9 cellular contexts compared by ENCODE assay signal in the genomic region with DNA sequence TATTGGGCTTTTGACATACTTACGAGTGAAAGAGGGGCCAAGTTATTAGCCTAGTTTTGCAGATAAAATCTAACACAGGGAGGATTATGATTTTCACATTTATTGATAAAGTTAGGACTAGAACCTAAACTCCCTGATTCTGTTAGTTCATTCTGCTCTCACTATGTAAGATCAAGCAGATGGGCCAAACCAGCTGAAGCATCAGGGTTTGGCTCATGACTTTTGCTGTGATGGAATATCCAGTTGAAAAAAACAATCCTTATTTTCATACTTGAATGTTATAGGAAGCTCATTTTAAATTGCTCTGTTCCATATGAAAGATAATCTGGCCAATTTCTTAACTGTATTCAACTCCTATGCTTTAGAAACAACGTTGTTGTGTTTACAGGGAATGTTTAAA. TPM values are rescaled to one million over a fixed set of nuclear protein-coding genes. Genes with fewer than 3 reads are reported as not detected.
DNase-seq lines count a peak whose midpoint lies in the region; ATAC-seq and TF ChIP-seq lines count a peak whose summit lies in the region.
"Had no signal": no experiment of that assay in that cellular context is flagged by ENCODE, and none has a peak within 500 bp of the region (broad histone marks: within the 10 kb centered on the region; RNA-seq: fewer than 3 reads in every experiment).

No MANE protein-coding gene starts in this region.

- 59 to 61% methylated on average over 2 of the region's 2 CpGs for WGBS in heart right ventricle, 2 donors
- 20 to 51% methylated on average over 1 to 2 of the region's 2 CpGs for WGBS in gastroesophageal sphincter (ENCODE audit: low coverage in 1 of 2), 2 donors

- no peak for TF ChIP-seq EP300 in gastroesophageal sphincter (IDR thresholded peaks at IDR 0.05)

- TF ChIP-seq CTCF in heart right ventricle (IDR thresholded peaks at IDR 0.05) (no peak), VCaP (conservative IDR thresholded peaks at IDR 0.05) (no peak), fibroblast of the aortic adventitia (IDR thresholded peaks at IDR 0.05; ENCODE audit: insufficient read depth, low read length) (no peak), gastroesophageal sphincter (IDR thresholded peaks at IDR 0.05) (no peak)

- no peak overlapping the region for H3K9ac ChIP-seq in subcutaneous abdominal adipose tissue (ENCODE audit: low read length in 5 of 5)

- DNase-seq in heart right ventricle (no peak), left ventricle myocardium superior (no peak), fibroblast of the aortic adventitia (ENCODE audit: low read depth) (peak; percentile 37), anterior cingulate cortex (lab: John Stamatoyannopoulos, UW) (no peak), epidermal melanocyte (ENCODE audit: insufficient read length, low spot score) (no peak)
- DNase-seq: C1 segment of cervical spinal cord had no signal

- no peaks in the 10 kb centered on the region for H3K27me3 ChIP-seq in heart right ventricle
- H3K27me3 ChIP-seq in subcutaneous abdominal adipose tissue (ENCODE audit: control insufficient read depth in 5 of 5, insufficient read depth in 4 of 5, low read length in 5 of 5) = no peaks in the 10 kb centered on the region
- no peaks in the 10 kb centered on the region for H3K27me3 ChIP-seq in gastroesophageal sphincter

- no peaks in the 10 kb centered on the region for H3K9me3 ChIP-seq in heart right ventricle
- no peaks in the 10 kb centered on the region for H3K9me3 ChIP-seq in subcutaneous abdominal adipose tissue (ENCODE audit: control insufficient read depth in 5 of 5, low read length in 5 of 5)
- H3K9me3 ChIP-seq in gastroesophageal sphincter = no peaks in the 10 kb centered on the region

- intact Hi-C loops in heart right ventricle (cut with DNase I) = loop anchor here in 1 of 10 donors (10.0 kb wide), 1 partner anchor 137 kb away; no protein-coding TSS in a partner anchor
- intact Hi-C loops in left ventricle myocardium superior (cut with micrococcal nuclease) = no loop called here

- TF ChIP-seq POLR2A in gastroesophageal sphincter (IDR thresholded peaks at IDR 0.05) = no peak

- H3K4me1 ChIP-seq in heart right ventricle = peaks cover 3 to 49% (median 15%) of the 10 kb centered on the region in 9 donors
- peaks cover 0 to 15% (median 11%) of the 10 kb centered on the region in 5 donors for H3K4me1 ChIP-seq in subcutaneous abdominal adipose tissue (ENCODE audit: control insufficient read depth in 5 of 5, insufficient read depth in 5 of 5, low read length in 5 of 5)
- H3K4me1 ChIP-seq in gastroesophageal sphincter = peaks cover 0 to 18% (median 2%) of the 10 kb centered on the region in 3 donors

- ATAC-seq in heart right ventricle (no peak), left ventricle myocardium superior (no peak), gastroesophageal sphincter (no peak)

- H3K4me3 ChIP-seq in heart right ventricle = no peak overlapping the region
- H3K4me3 ChIP-seq in fibroblast of the aortic adventitia (ENCODE audit: low read depth, low read length) = no peak overlapping the region
- H3K4me3 ChIP-seq in subcutaneous abdominal adipose tissue (ENCODE audit: low read depth in 1 of 5, low read length in 5 of 5) = no peak overlapping the region
- H3K4me3 ChIP-seq in gastroesophageal sphincter = no peak overlapping the region

- no peaks in the 10 kb centered on the region for H3K36me3 ChIP-seq in heart right ventricle
- H3K36me3 ChIP-seq in subcutaneous abdominal adipose tissue (ENCODE audit: control insufficient read depth in 5 of 5, insufficient read depth in 5 of 5, low read length in 5 of 5) = no peaks in the 10 kb centered on the region
- no peaks in the 10 kb centered on the region for H3K36me3 ChIP-seq in gastroesophageal sphincter

- peak overlapping the region in 8 of 10 donors; percentile 23 to 75 (median 48) for H3K27ac ChIP-seq in heart right ventricle
- peak overlapping the region; percentile 42; the same call in 1 of the 2 replicates for H3K27ac ChIP-seq in VCaP
- peak overlapping the region; percentile 29 for H3K27ac ChIP-seq in subcutaneous abdominal adipose tissue (ENCODE audit: low read depth, low read length)
- H3K27ac ChIP-seq in gastroesophageal sphincter = no peak overlapping the region

RNA-seq across cellular contexts. Expression of gene SPRY1, which starts 21.2 kb away (rescaled TPM):
- total RNA-seq in heart right ventricle = 10 to 100 TPM; 21.6 to 61.7 (median 37.4) TPM
- 10 to 100 TPM; 30.2 to 42.2 TPM for polyA plus RNA-seq in heart right ventricle
- 45.8 TPM for total RNA-seq in left ventricle myocardium superior
- total RNA-seq in fibroblast of the aortic adventitia (ENCODE audit: low replicate concordance) = 33.0 and 44.2 TPM in 2 replicates
- total RNA-seq in gastroesophageal sphincter = 100 to 1,000 TPM in 2 of 4 donors, 10 to 100 TPM in 2; 79.3 to 118 (median 98.4) TPM

Comparison
In these comparisons a context has a peak if more than half of its experiments do, and no peak if none do; other contexts are left out.
1. H3K27ac ChIP-seq: peak in heart right ventricle (8 of 10), VCaP (single experiment) and subcutaneous abdominal adipose tissue (single experiment); none in gastroesophageal sphincter (0 of 4).